In the genomic region with DNA sequence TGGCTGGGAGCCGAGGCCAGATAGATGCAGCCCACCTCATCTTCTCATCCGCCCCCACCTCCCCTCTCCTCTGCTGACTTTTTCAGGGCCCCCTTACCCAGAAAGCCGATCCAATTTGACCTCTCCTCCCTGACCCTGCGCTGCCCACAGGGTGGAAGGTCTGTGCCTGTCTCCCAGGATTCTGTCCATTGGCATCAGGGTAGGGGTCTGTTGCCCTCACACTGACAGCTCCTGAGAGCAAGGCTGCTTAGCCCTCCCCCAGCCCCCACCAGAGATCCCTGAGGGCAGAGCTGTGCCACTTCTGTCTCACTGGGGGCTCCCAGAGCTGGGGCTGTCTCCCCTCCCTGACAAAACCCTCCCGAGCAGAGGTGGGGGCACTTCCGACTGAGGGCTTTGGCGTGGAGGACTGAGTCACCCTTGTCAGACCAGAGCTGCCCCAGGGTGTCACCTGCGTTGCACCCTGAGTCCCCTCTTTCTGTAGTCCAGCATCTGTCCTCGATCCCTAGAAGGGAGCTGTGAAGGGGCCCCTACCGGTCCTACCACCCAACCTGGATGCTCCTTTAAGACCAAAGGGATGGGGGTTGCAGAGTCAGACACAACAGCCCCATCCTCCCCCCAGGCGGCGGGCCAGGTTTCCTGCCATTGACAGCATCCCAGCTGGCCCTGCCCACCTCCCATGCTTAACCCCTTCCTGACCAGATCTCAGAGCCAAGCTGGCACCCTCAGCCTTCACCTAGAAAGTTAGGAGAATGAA, we compare ENCODE assay signal across 12 cellular contexts. TPM values are rescaled to one million over a fixed set of nuclear protein-coding genes. Genes with fewer than 3 reads are reported as not detected.
A peak's percentile ranks its signal among the peaks of the same experiment; 100 is the strongest.
DNase-seq lines count a peak whose midpoint lies in the region; ATAC-seq and TF ChIP-seq lines count a peak whose summit lies in the region.
"Had no signal": no experiment of that assay in that cellular context is flagged by ENCODE, and none has a peak within 500 bp of the region (broad histone marks: within the 10 kb centered on the region; RNA-seq: fewer than 3 reads in every experiment).

No MANE protein-coding gene starts in this region.

- H3K79me2 ChIP-seq in Loucy (ENCODE audit: insufficient read depth, low read length), result peaks cover 26% of the 10 kb centered on the region

- H3K4me1 Mint-ChIP-seq in natural killer cell, result peaks cover 0 to 5% of the 10 kb centered on the region in 2 donors

- H3K9me3 ChIP-seq in BLaER1 treated with 17β-estradiol and CSF1 and Interleukin-3, amounts not matched to agents 10 nM and 100 nM (replicated peaks in 1 of 11), result no peaks in the 10 kb centered on the region
- H3K9me3 ChIP-seq in Loucy (ENCODE audit: insufficient read depth, low read depth, low read length) (no peaks in the 10 kb centered on the region), esophagus muscularis mucosa (no peaks in the 10 kb centered on the region)

- H3K36me3 ChIP-seq in BLaER1 treated with 17β-estradiol and CSF1 and Interleukin-3, amounts not matched to agents 10 nM and 100 nM, result no peaks in the 10 kb centered on the region
- no peaks in the 10 kb centered on the region for H3K36me3 ChIP-seq in Loucy (ENCODE audit: insufficient read depth, low read length)
- H3K36me3 ChIP-seq in esophagus muscularis mucosa, result no peaks in the 10 kb centered on the region

- TF ChIP-seq EP300 in esophagus muscularis mucosa (IDR thresholded peaks at IDR 0.05), result no peak

- peaks cover 0 to 34% (median 0%) of the 10 kb centered on the region in 11 experiments; a peak in 4 of 22 replicates for H3K27me3 ChIP-seq in BLaER1 treated with 17β-estradiol and CSF1 and Interleukin-3, amounts not matched to agents 10 nM and 100 nM
- H3K27me3 ChIP-seq in Loucy (ENCODE audit: insufficient read depth, low read length, poor library complexity, severe bottlenecking), result no peaks in the 10 kb centered on the region
- peaks cover 0 to 46% (median 2%) of the 10 kb centered on the region in 4 donors for H3K27me3 ChIP-seq in esophagus muscularis mucosa

- peaks cover 29 to 37% of the 10 kb centered on the region in 2 donors for H3K27me3 Mint-ChIP-seq in natural killer cell (ENCODE audit: low read depth in 2 of 2)

- 35% methylated on average over 9 of the region's 12 CpGs for WGBS in esophagus muscularis mucosa

- intact Hi-C loops in esophagus muscularis mucosa (cut with DNase I), result no loop called here
- intact Hi-C loops in natural killer cell (cut with micrococcal nuclease), result no loop called here

- no peaks in the 10 kb centered on the region for H3K9me3 Mint-ChIP-seq in natural killer cell
- H3K9me3 Mint-ChIP-seq: activated naive CD4-positive, alpha-beta T cell treated with anti-CD3 and anti-CD28 coated beads, Interleukin-2, amount 50 U/mL, for 72 hours had no signal

- peak overlapping the region; percentile 41 for H2AFZ ChIP-seq in Loucy (ENCODE audit: low read length)

- H3K9me2 ChIP-seq in Loucy (replicated peaks; ENCODE audit: low read depth, low read length), result no peaks in the 10 kb centered on the region

- H3K36me3 Mint-ChIP-seq in natural killer cell, result no peaks in the 10 kb centered on the region
- H3K36me3 Mint-ChIP-seq: activated naive CD4-positive, alpha-beta T cell treated with anti-CD3 and anti-CD28 coated beads, Interleukin-2, amount 50 U/mL, for 72 hours had no signal

- H4K20me1 ChIP-seq in BLaER1 treated with 17β-estradiol and CSF1 and Interleukin-3, amounts not matched to agents 10 nM and 100 nM, result no peaks in the 10 kb centered on the region
- H4K20me1 ChIP-seq in Loucy (ENCODE audit: insufficient read depth, low read length, poor library complexity, severe bottlenecking), result no peaks in the 10 kb centered on the region

- TF ChIP-seq CTCF in Loucy (conservative IDR thresholded peaks at IDR 0.05; ENCODE audit: low read length) (no peak), esophagus muscularis mucosa (IDR thresholded peaks at IDR 0.05) (no peak), natural killer cell (IDR thresholded peaks at IDR 0.05) (no peak)

- H3K27ac Mint-ChIP-seq in natural killer cell, result no peak overlapping the region
- H3K27ac Mint-ChIP-seq: activated naive CD4-positive, alpha-beta T cell treated with anti-CD3 and anti-CD28 coated beads, Interleukin-2, amount 50 U/mL, for 72 hours had no signal

- H3K4me1 ChIP-seq in BLaER1 treated with 17β-estradiol and CSF1 and Interleukin-3, amounts not matched to agents 10 nM and 100 nM, result peaks cover 59 to 89% (median 78%) of the 10 kb centered on the region in 10 experiments
- H3K4me1 ChIP-seq in Loucy (ENCODE audit: insufficient read depth, low read length, poor library complexity, severe bottlenecking) (peaks cover 60% of the 10 kb centered on the region), esophagus muscularis mucosa (peaks cover 8 to 43% (median 9%) of the 10 kb centered on the region in 4 donors)

- no peak for DNase-seq in esophagus muscularis mucosa (ENCODE audit: extremely low spot score)
- no peak for DNase-seq in natural killer cell
- DNase-seq in activated CD4-positive, alpha-beta T cell treated with anti-CD3 and anti-CD28 coated beads for 1 hour, result no peak
- DNase-seq: DMS53, erythroblast had no signal

- no peak overlapping the region for H3K4me3 Mint-ChIP-seq in natural killer cell

- peak overlapping the region in 10 of 11 experiments; percentile 7 to 70 (median 50); a peak in 16 of 22 replicates for H3K9ac ChIP-seq in BLaER1 treated with 17β-estradiol and CSF1 and Interleukin-3, amounts not matched to agents 10 nM and 100 nM
- peak overlapping the region; percentile 52 for H3K9ac ChIP-seq in Loucy (ENCODE audit: low read depth, low read length, poor library complexity, severe bottlenecking)

- H3K27ac ChIP-seq in BLaER1 treated with 17β-estradiol and CSF1 and Interleukin-3, amounts not matched to agents 10 nM and 100 nM, result peak overlapping the region in 8 of 11 experiments; percentile 40 to 67 (median 55); a peak in 17 of 22 replicates
- peak overlapping the region; percentile 1 to 76 (median 34) for H3K27ac ChIP-seq in esophagus muscularis mucosa (replicated peaks in 1 of 4)

- H3K4me3 ChIP-seq in BLaER1 treated with 17β-estradiol and CSF1 and Interleukin-3, amounts not matched to agents 10 nM and 100 nM, result peak overlapping the region in 8 of 10 experiments; percentile 39 to 62 (median 52); a peak in 16 of 20 replicates
- peak overlapping the region; percentile 60 for H3K4me3 ChIP-seq in Loucy (ENCODE audit: low read length, poor library complexity, severe bottlenecking)
- H3K4me3 ChIP-seq in esophagus muscularis mucosa, result peak overlapping the region; percentile 29 to 47 (median 31)

- no peaks in the 10 kb centered on the region for H3F3A ChIP-seq in Loucy (ENCODE audit: low read depth)

- TF ChIP-seq POLR2A in esophagus muscularis mucosa (IDR thresholded peaks at IDR 0.05; ENCODE audit: low read depth), result no peak

- peak in 2 of 3 donors; percentile 29 to 53 for ATAC-seq in natural killer cell
- ATAC-seq in HG03196 (IDR thresholded peaks at IDR 0.05; ENCODE audit: unreplicated experiment), result no peak
- ATAC-seq in GM18873 (IDR thresholded peaks at IDR 0.05; ENCODE audit: low FRiP score, unreplicated experiment), result no peak
- ATAC-seq in HG02588 (IDR thresholded peaks at IDR 0.05; ENCODE audit: unreplicated experiment), result no peak
- ATAC-seq: activated naive CD4-positive, alpha-beta T cell treated with anti-CD3 and anti-CD28 coated beads, Interleukin-2, amount 50 U/mL, for 72 hours had no signal

- H3K4me2 ChIP-seq in BLaER1 treated with 17β-estradiol and CSF1 and Interleukin-3, amounts not matched to agents 10 nM and 100 nM, result peak overlapping the region; percentile 69 to 100 (median 94)
- H3K4me2 ChIP-seq in Loucy (ENCODE audit: low read depth, low read length, poor library complexity, severe bottlenecking), result peak overlapping the region; percentile 69

RNA-seq across cellular contexts. Expression of a gene that starts 2.4 kb away (rescaled TPM):
- total RNA-seq in esophagus muscularis mucosa (10 to 100 TPM in 2 of 4 donors, 1 to 10 TPM in 2; 2.9 to 17.9 (median 11.6) TPM), natural killer cell (not detected)
- total RNA-seq: activated naive CD4-positive, alpha-beta T cell treated with anti-CD3 and anti-CD28 coated beads, Interleukin-2, amount 50 U/mL, for 72 hours; myocyte had no signal

RNA-seq across cellular contexts. Expression of a gene that starts 12.3 kb away (rescaled TPM):
- total RNA-seq in esophagus muscularis mucosa (not detected), natural killer cell (not detected)
- total RNA-seq: activated naive CD4-positive, alpha-beta T cell treated with anti-CD3 and anti-CD28 coated beads, Interleukin-2, amount 50 U/mL, for 72 hours; myocyte had no signal

RNA-seq across cellular contexts. Expression of a gene that starts 13.2 kb away (rescaled TPM):
- total RNA-seq in esophagus muscularis mucosa (10 to 100 TPM; 10.4 to 41.6 (median 22.5) TPM), natural killer cell (10 to 100 TPM in 2 of 3 donors, 1 to 10 TPM in 1; 8.6 to 17.8 (median 15.6) TPM)

RNA-seq across cellular contexts. Expression of a gene that starts 15.2 kb away (rescaled TPM):
- not detected for total RNA-seq in esophagus muscularis mucosa
- total RNA-seq in natural killer cell, result not detected
- total RNA-seq: activated naive CD4-positive, alpha-beta T cell treated with anti-CD3 and anti-CD28 coated beads, Interleukin-2, amount 50 U/mL, for 72 hours; myocyte had no signal

RNA-seq across cellular contexts. Expression of a gene that starts 20.8 kb away (rescaled TPM):
- 1 to 10 TPM; 1.4 to 2.6 (median 1.9) TPM for total RNA-seq in esophagus muscularis mucosa
- total RNA-seq in natural killer cell, result 1 to 10 TPM in 2 of 3 donors, under 1 TPM in 1; 0.89 to 1.9 (median 1.0) TPM

Comparison
In these comparisons a context has a peak if more than half of its experiments do, and no peak if none do; other contexts are left out.
1. ATAC-seq: peak in natural killer cell (2 of 3); none in HG03196 (single experiment), GM18873 (single experiment) and HG02588 (single experiment).
2. Peak in every context shown above with its lines, with median percentiles within 50 percentile points of each other: H3K4me3 ChIP-seq.